11 cellular contexts compared by ENCODE assay signal in genomic region chr1:90614872-90615271, GRCh38.
DNase-seq lines count a peak whose midpoint lies in the region; ATAC-seq, FAIRE-seq and TF ChIP-seq lines count a peak whose summit lies in the region.
"Had no signal": no experiment of that assay in that cellular context is flagged by ENCODE, and none has a peak within 500 bp of the region (broad histone marks: within the 10 kb centered on the region; RNA-seq: fewer than 3 reads in every experiment).

No MANE protein-coding gene starts in this region.

- intact Hi-C loops in lower lobe of right lung (cut with DNase I), result no loop called here

- H3K36me3 ChIP-seq in WERI-Rb-1, result no peaks in the 10 kb centered on the region
- H3K36me3 ChIP-seq in lower lobe of right lung, result no peaks in the 10 kb centered on the region

- POLR2A ChIA-PET in HEK293T (lab: Yijun Ruan, JAX), result no interaction called here

- no peaks in the 10 kb centered on the region for H3K9me3 ChIP-seq in WERI-Rb-1 (ENCODE audit: severe bottlenecking)
- H3K9me3 ChIP-seq in lower lobe of right lung, result no peaks in the 10 kb centered on the region

- H3K4me1 ChIP-seq in lower lobe of right lung, result no peaks in the 10 kb centered on the region

- TF ChIP-seq CTCF in D721Med (IDR thresholded peaks at IDR 0.05; ENCODE audit: insufficient read depth, missing control alignments) (peak; percentile 26), WERI-Rb-1 (IDR thresholded peaks at IDR 0.05; ENCODE audit: low read depth, low read length) (peak; percentile 42), lower lobe of right lung (IDR thresholded peaks at IDR 0.05) (peak; percentile 7)

- H3K27ac ChIP-seq in WERI-Rb-1, result no peak overlapping the region
- no peak overlapping the region for H3K27ac ChIP-seq in lower lobe of right lung
- H3K27ac ChIP-seq: skin epidermis had no signal

- ATAC-seq in lower lobe of right lung (no peak), HG03354 (IDR thresholded peaks at IDR 0.05; ENCODE audit: poor library complexity, severe bottlenecking, unreplicated experiment) (no peak)

- FAIRE-seq in D721Med (lab: Jason Lieb, UNC), result no peak

- H3K27me3 ChIP-seq in WERI-Rb-1 (ENCODE audit: insufficient read depth, low read depth, severe bottlenecking) (no peaks in the 10 kb centered on the region), lower lobe of right lung (ENCODE audit: low read depth) (no peaks in the 10 kb centered on the region)

- DNase-seq in D721Med (ENCODE audit: insufficient read length, low spot score) (no peak), HEK293T (ENCODE audit: extremely low spot score) (peak; percentile 37), WERI-Rb-1 (no peak), lower lobe of right lung (no peak), occipital lobe (lab: John Stamatoyannopoulos, UW) (no peak), NCI-H1105 treated with DMSO at 0.1 percent for 48 hours (lab: John Stamatoyannopoulos, UW) (no peak)
- no peak for DNase-seq in effector CD8-positive, alpha-beta T cell (lab: John Stamatoyannopoulos, UW)
- DNase-seq: mesenchymal stem cell, NCI-H1092 had no signal

- H3K4me3 ChIP-seq in WERI-Rb-1 (ENCODE audit: low read depth, low read length) (no peak overlapping the region), lower lobe of right lung (no peak overlapping the region)
- H3K4me3 ChIP-seq: skin epidermis had no signal

- CTCF ChIA-PET in HEK293T (lab: Yijun Ruan, JAX), result interaction anchor here (0.8 to 1.0 kb wide), 3 partner anchors 14 to 337 kb away, joined by 3 to 4 read pairs (median 3); no protein-coding TSS in a partner anchor

TF ChIP-seq in HEK293T, 16 proteins besides CTCF, POLR2A, EP300 and RAD21:
- TF ChIP-seq SUZ12 (IDR thresholded peaks at IDR 0.05), result no peak
- no peak for TF ChIP-seq CTBP1 (IDR thresholded peaks at IDR 0.05; ENCODE audit: borderline replicate concordance)
- no peak for TF ChIP-seq BHLHE40 (IDR thresholded peaks at IDR 0.05; ENCODE audit: borderline replicate concordance)
- TF ChIP-seq LEF1 (IDR thresholded peaks at IDR 0.05; ENCODE audit: borderline replicate concordance), result no peak
- TF ChIP-seq TARDBP (IDR thresholded peaks at IDR 0.05), result no peak
- no peak for TF ChIP-seq FOXM1 (IDR thresholded peaks at IDR 0.05; ENCODE audit: borderline replicate concordance)
- no peak for TF ChIP-seq ZNF384 (IDR thresholded peaks at IDR 0.05)
- no peak for TF ChIP-seq L3MBTL2 (conservative IDR thresholded peaks at IDR 0.05)
